In genomic region chr18:69987870-69988269, GRCh38 we compare ENCODE assay signal across 3 cellular contexts.
TF ChIP-seq lines count a peak whose summit lies in the region.

No MANE protein-coding gene starts in this region.

TF ChIP-seq in HepG2, 621 proteins besides CTCF, POLR2A, EP300 and RAD21:
- no peak for TF ChIP-seq ZNF207 (IDR thresholded peaks at IDR 0.05; ENCODE audit: borderline replicate concordance)
- no peak for TF ChIP-seq ZNF431 (CRISPR knock-in tag; IDR thresholded peaks at IDR 0.05; ENCODE audit: borderline replicate concordance, low read depth)
- TF ChIP-seq ZNF136 (CRISPR knock-in tag; IDR thresholded peaks at IDR 0.05; ENCODE audit: low read depth) = no peak
- no peak for TF ChIP-seq ZNF383 (CRISPR knock-in tag; IDR thresholded peaks at IDR 0.05; ENCODE audit: borderline replicate concordance)
- no peak for TF ChIP-seq ZNF224 (CRISPR knock-in tag; IDR thresholded peaks at IDR 0.05)
- peak; percentile 99 for TF ChIP-seq ZNF160 (CRISPR knock-in tag; IDR thresholded peaks at IDR 0.05)
- no peak for TF ChIP-seq POLR2G (IDR thresholded peaks at IDR 0.05; ENCODE audit: low read depth, low read length)
- TF ChIP-seq CCAR2 (optimal IDR thresholded peaks at IDR 0.05; ENCODE audit: low read depth, low read length) = no peak
TF ChIP-seq in HepG2: peak in this region for 1.

TF ChIP-seq in GM12878, 131 proteins besides CTCF, POLR2A, EP300 and RAD21:
- TF ChIP-seq CBX5 (IDR thresholded peaks at IDR 0.05; ENCODE audit: low read depth) = peak; percentile 75; the same call in 1 of the 2 replicates
- no peak for TF ChIP-seq JUNB (IDR thresholded peaks at IDR 0.05)

TF ChIP-seq in K562, 482 proteins besides CTCF, POLR2A, EP300 and RAD21:
- TF ChIP-seq ZNF324 (CRISPR knock-in tag; IDR thresholded peaks at IDR 0.05) (peak; percentile 49; the same call in 1 of the 2 replicates), NELFE (IDR thresholded peaks at IDR 0.05; ENCODE audit: insufficient read depth, insufficient read length) (no peak)
